In the genomic region with DNA sequence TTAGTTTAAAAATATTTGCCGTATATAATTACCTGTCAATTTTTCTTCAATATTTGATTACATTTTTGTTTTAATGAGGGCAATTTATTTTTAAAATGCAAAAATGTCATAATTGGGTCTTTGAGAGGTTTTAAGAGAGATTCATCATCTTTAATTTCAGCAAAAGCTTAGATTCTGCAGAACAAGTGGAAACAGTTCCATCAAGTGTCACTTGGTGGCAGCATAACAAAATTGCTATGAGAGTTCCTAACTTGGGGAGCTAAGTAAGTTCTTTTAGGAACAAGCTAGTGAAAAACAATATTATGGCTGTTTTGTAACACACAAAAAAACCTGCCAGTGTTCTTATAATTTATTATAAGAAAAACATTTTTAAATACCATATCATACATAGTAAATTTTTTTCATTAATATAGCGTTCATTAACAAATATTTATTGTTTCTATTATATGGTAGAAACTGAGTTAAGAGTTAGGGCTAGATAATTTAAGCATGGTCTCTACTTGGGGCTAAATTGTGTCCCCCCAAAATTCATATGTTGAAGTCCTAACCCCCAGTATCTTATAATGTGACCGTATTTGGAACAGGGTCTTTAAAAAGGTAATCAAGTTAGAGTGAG, we compare ENCODE assay signal across 8 cellular contexts.
A peak's percentile ranks its signal among the peaks of the same experiment; 100 is the strongest.
DNase-seq lines count a peak whose midpoint lies in the region; ATAC-seq and TF ChIP-seq lines count a peak whose summit lies in the region.

No MANE protein-coding gene starts in this region.

- no peak overlapping the region for H3K4me2 ChIP-seq in DOHH2 (ENCODE audit: low read length)
- no peak overlapping the region for H3K4me2 ChIP-seq in H9 (ENCODE audit: insufficient read depth, insufficient read length, low read length)

- H4K91ac ChIP-seq in H9 (ENCODE audit: insufficient read length, low read depth, low read length) = no peak overlapping the region

- ATAC-seq in GM21528 (IDR thresholded peaks at IDR 0.05; ENCODE audit: low FRiP score, unreplicated experiment) = no peak
- ATAC-seq in GM19397 (IDR thresholded peaks at IDR 0.05; ENCODE audit: unreplicated experiment) = no peak
- no peak for ATAC-seq in stimulated activated effector memory CD8-positive, alpha-beta T cell treated with anti-CD3 and anti-CD28 coated beads, Interleukin-12 subunit alpha, Interleukin-12 subunit beta, amount 100 ng/mL, for 72 hours

- H3K27me3 ChIP-seq in DOHH2 (ENCODE audit: control insufficient read depth, low read length) (no peaks in the 10 kb centered on the region), H9 (ENCODE audit: insufficient read depth, low read length) (no peaks in the 10 kb centered on the region), NT2/D1 (ENCODE audit: insufficient read depth, insufficient read length) (no peaks in the 10 kb centered on the region), endodermal cell (ENCODE audit: control insufficient read depth, insufficient read depth, low read length, poor library complexity, severe bottlenecking) (no peaks in the 10 kb centered on the region)

- H3K27ac Mint-ChIP-seq in H9 (no peak overlapping the region), endodermal cell (no peak overlapping the region), neural crest cell (ENCODE audit: unreplicated experiment) (no peak overlapping the region)
- no peak overlapping the region for H3K27ac Mint-ChIP-seq in stimulated activated effector memory CD8-positive, alpha-beta T cell treated with anti-CD3 and anti-CD28 coated beads, Interleukin-12 subunit alpha, Interleukin-12 subunit beta, amount 100 ng/mL, for 72 hours

- H3K9me3 Mint-ChIP-seq in H9 (no peaks in the 10 kb centered on the region), endodermal cell (no peaks in the 10 kb centered on the region), neural crest cell (no peaks in the 10 kb centered on the region)
- peaks cover 14% of the 10 kb centered on the region for H3K9me3 Mint-ChIP-seq in stimulated activated effector memory CD8-positive, alpha-beta T cell treated with anti-CD3 and anti-CD28 coated beads, Interleukin-12 subunit alpha, Interleukin-12 subunit beta, amount 100 ng/mL, for 72 hours

- H3K9me3 ChIP-seq in DOHH2 (ENCODE audit: control insufficient read depth, insufficient read depth, low read length) (no peaks in the 10 kb centered on the region), H9 (ENCODE audit: control insufficient read depth, low read depth, low read length) (no peaks in the 10 kb centered on the region), NT2/D1 (ENCODE audit: insufficient read depth, low read length) (no peaks in the 10 kb centered on the region), endodermal cell (ENCODE audit: control insufficient read depth, low read length) (no peaks in the 10 kb centered on the region)

- H3K4me3 ChIP-seq in DOHH2 (ENCODE audit: low read length) = no peak overlapping the region
- no peak overlapping the region for H3K4me3 ChIP-seq in NT2/D1 (ENCODE audit: insufficient read length, low read depth)
- no peak overlapping the region for H3K4me3 ChIP-seq in endodermal cell (ENCODE audit: low read length)

- H4K20me1 ChIP-seq in DOHH2 (ENCODE audit: control insufficient read depth, insufficient read depth, low read depth, low read length) (no peaks in the 10 kb centered on the region), H9 (ENCODE audit: control insufficient read depth, insufficient read depth, insufficient read length) (no peaks in the 10 kb centered on the region)

- H3K36me3 ChIP-seq in DOHH2 (ENCODE audit: control insufficient read depth, low read length) (no peaks in the 10 kb centered on the region), NT2/D1 (ENCODE audit: insufficient read depth, insufficient read length, low read length) (no peaks in the 10 kb centered on the region), endodermal cell (ENCODE audit: control insufficient read depth, insufficient read depth, low read length) (no peaks in the 10 kb centered on the region)

- H3K36me3 Mint-ChIP-seq in H9 (ENCODE audit: insufficient read depth in 1 of 3, low read depth in 3 of 3) = no peaks in the 10 kb centered on the region; a peak in 1 of 7 replicates
- H3K36me3 Mint-ChIP-seq in endodermal cell (ENCODE audit: low read depth) = no peaks in the 10 kb centered on the region
- no peaks in the 10 kb centered on the region for H3K36me3 Mint-ChIP-seq in neural crest cell (ENCODE audit: low read depth)
- H3K36me3 Mint-ChIP-seq in stimulated activated effector memory CD8-positive, alpha-beta T cell treated with anti-CD3 and anti-CD28 coated beads, Interleukin-12 subunit alpha, Interleukin-12 subunit beta, amount 100 ng/mL, for 72 hours = no peaks in the 10 kb centered on the region

- H2BK120ac ChIP-seq in H9 (ENCODE audit: low read depth, low read length, poor library complexity, severe bottlenecking) = no peak overlapping the region

- H3K4ac ChIP-seq in H9 (ENCODE audit: low read depth, low read length) = no peak overlapping the region

- H3K56ac ChIP-seq in H9 (ENCODE audit: insufficient read length, low read depth, low read length) = no peak overlapping the region

- H3K27me3 Mint-ChIP-seq in H9 (ENCODE audit: low read depth) = no peaks in the 10 kb centered on the region
- peaks cover 2% of the 10 kb centered on the region for H3K27me3 Mint-ChIP-seq in endodermal cell (ENCODE audit: insufficient read depth)
- peaks cover 3% of the 10 kb centered on the region for H3K27me3 Mint-ChIP-seq in neural crest cell (ENCODE audit: low read depth)

- no peak overlapping the region for H3K23ac ChIP-seq in H9 (ENCODE audit: insufficient read length, low read depth, low read length)

- H3K27ac ChIP-seq in DOHH2 (ENCODE audit: low read depth, low read length) (no peak overlapping the region), H9 (ENCODE audit: insufficient read length, low read depth, low read length) (no peak overlapping the region), endodermal cell (ENCODE audit: low read depth, low read length) (no peak overlapping the region)

- H3T11ph ChIP-seq in H9 (ENCODE audit: low read length) = no peak overlapping the region

- H2BK5ac ChIP-seq in H9 (ENCODE audit: insufficient read length, low read length) = no peak overlapping the region

- H3K4me1 ChIP-seq in DOHH2 (ENCODE audit: control insufficient read depth, low read length) (no peaks in the 10 kb centered on the region), H9 (ENCODE audit: insufficient read depth, low read length) (no peaks in the 10 kb centered on the region), NT2/D1 (ENCODE audit: insufficient read depth, insufficient read length) (no peaks in the 10 kb centered on the region), endodermal cell (ENCODE audit: control insufficient read depth, insufficient read depth, low read length) (peaks cover 5% of the 10 kb centered on the region)

- H3K23me2 ChIP-seq in H9 (ENCODE audit: insufficient read length, low read depth, low read length, poor library complexity, severe bottlenecking) = no peaks in the 10 kb centered on the region

- H3K79me1 ChIP-seq in H9 (ENCODE audit: insufficient read depth, low read depth, low read length, poor library complexity, severe bottlenecking) = no peaks in the 10 kb centered on the region

- DNase-seq in H9 = no peak
- peak; percentile 30 for DNase-seq in NT2/D1 (ENCODE audit: low read depth, low spot score)
- peak; percentile 49 for DNase-seq in endodermal cell
- DNase-seq in neural crest cell (ENCODE audit: low read depth, low spot score) = peak; percentile 28
- no peak for DNase-seq in stimulated activated effector memory CD8-positive, alpha-beta T cell treated with anti-CD3 and anti-CD28 coated beads, Interleukin-12 subunit alpha, Interleukin-12 subunit beta, amount 100 ng/mL, for 72 hours (ENCODE audit: low spot score in 2 of 2)

- no CpG with 5 or more reads among the region's 3 CpGs for WGBS in H9 (ENCODE audit: extremely low coverage, insufficient read length, low lambda C conversion rate)
- WGBS in endodermal cell (ENCODE audit: insufficient coverage in 1 of 2, insufficient read length in 1 of 2), 2 experiments = 87% methylated on average over 1 of the region's 3 CpGs; no CpG with 5 or more reads in 1 of the 2 experiments

- H3K4me1 Mint-ChIP-seq in H9 = no peaks in the 10 kb centered on the region; a peak in 1 of 4 replicates
- H3K4me1 Mint-ChIP-seq in endodermal cell = peaks cover 4% of the 10 kb centered on the region
- no peaks in the 10 kb centered on the region for H3K4me1 Mint-ChIP-seq in neural crest cell
- H3K4me1 Mint-ChIP-seq in stimulated activated effector memory CD8-positive, alpha-beta T cell treated with anti-CD3 and anti-CD28 coated beads, Interleukin-12 subunit alpha, Interleukin-12 subunit beta, amount 100 ng/mL, for 72 hours = no peaks in the 10 kb centered on the region

- H3K9ac ChIP-seq in H9 (ENCODE audit: extremely low read depth, insufficient read length, low read length) (no peak overlapping the region), NT2/D1 (ENCODE audit: insufficient read length, low read depth) (no peak overlapping the region), endodermal cell (ENCODE audit: extremely low read depth, low read length, poor library complexity, severe bottlenecking) (no peak overlapping the region)

- no peak overlapping the region for H2BK15ac ChIP-seq in H9 (ENCODE audit: low read depth, low read length)

- no peak overlapping the region for H2AFZ ChIP-seq in H9 (ENCODE audit: low read length)

- no peak overlapping the region for H4K5ac ChIP-seq in H9 (ENCODE audit: insufficient read length, low read depth, low read length)

- no peaks in the 10 kb centered on the region for H3K79me2 ChIP-seq in DOHH2 (ENCODE audit: control insufficient read depth, low read length)
- no peaks in the 10 kb centered on the region for H3K79me2 ChIP-seq in H9 (ENCODE audit: insufficient read depth, low read length)

- no peak overlapping the region for H2BK12ac ChIP-seq in H9 (ENCODE audit: insufficient read length, low read depth, low read length)

- H3K9me2 ChIP-seq in DOHH2 (replicated peaks; ENCODE audit: control insufficient read depth, low read length) = no peaks in the 10 kb centered on the region

- H3F3A ChIP-seq in DOHH2 (ENCODE audit: control insufficient read depth, insufficient read depth) = no peaks in the 10 kb centered on the region

- H3K18ac ChIP-seq in H9 (ENCODE audit: insufficient read length, low read depth, low read length) = no peak overlapping the region

- no peak overlapping the region for H3K14ac ChIP-seq in H9 (ENCODE audit: insufficient read depth, low read length)

- H3K4me3 Mint-ChIP-seq in H9 (no peak overlapping the region), endodermal cell (no peak overlapping the region), neural crest cell (no peak overlapping the region)
- H3K4me3 Mint-ChIP-seq in stimulated activated effector memory CD8-positive, alpha-beta T cell treated with anti-CD3 and anti-CD28 coated beads, Interleukin-12 subunit alpha, Interleukin-12 subunit beta, amount 100 ng/mL, for 72 hours = no peak overlapping the region

- H4K8ac ChIP-seq in H9 (replicated peaks; ENCODE audit: insufficient read length, low read depth, low read length) = no peak overlapping the region

- TF ChIP-seq CTCF in DOHH2 (IDR thresholded peaks at IDR 0.05; ENCODE audit: low read depth, low read length, poor library complexity, severe bottlenecking) = peak; percentile 64
- TF ChIP-seq CTCF in H9 (conservative IDR thresholded peaks at IDR 0.05) = peak; percentile 84
- peak; percentile 85 for TF ChIP-seq CTCF in endodermal cell (conservative IDR thresholded peaks at IDR 0.05)
- TF ChIP-seq CTCF in neural crest cell (conservative IDR thresholded peaks at IDR 0.05) = peak; percentile 86

- H2AK5ac ChIP-seq in H9 (ENCODE audit: insufficient read length, low read length) = no peak overlapping the region

- no peak overlapping the region for H2BK20ac ChIP-seq in H9 (ENCODE audit: low read depth, low read length, poor library complexity, severe bottlenecking)

Comparison
In these comparisons a context has a peak if more than half of its experiments do, and no peak if none do; other contexts are left out.
1. DNase-seq: peak in NT2/D1 (single experiment), endodermal cell (single experiment) and neural crest cell (single experiment); none in H9 (single experiment) and stimulated activated effector memory CD8-positive, alpha-beta T cell treated with anti-CD3 and anti-CD28 coated beads, Interleukin-12 subunit alpha, Interleukin-12 subunit beta, amount 100 ng/mL, for 72 hours (0 of 2).
2. Peak in every context shown above with its lines, with median percentiles within 50 percentile points of each other: CTCF ChIP-seq.